Comparison of ENCODE assay signal across 1 cellular context in genomic region chr10:34766811-34767516, GRCh38.
TF ChIP-seq lines count a peak whose summit lies in the region.

No MANE protein-coding gene starts in this region.

TF ChIP-seq in H1, 55 proteins besides CTCF, POLR2A, EP300 and RAD21:
- TF ChIP-seq RFX5 (IDR thresholded peaks at IDR 0.05; ENCODE audit: borderline replicate concordance, low read depth, low read length) (no peak), NANOG (IDR thresholded peaks at IDR 0.05; ENCODE audit: insufficient read depth, low read depth, low read length, poor library complexity, severe bottlenecking) (no peak), POU5F1 (IDR thresholded peaks at IDR 0.05; ENCODE audit: low read depth, low read length) (no peak), POLR2AphosphoS5 (IDR thresholded peaks at IDR 0.05; ENCODE audit: low read depth, low read length) (no peak), CBX5 (IDR thresholded peaks at IDR 0.05; ENCODE audit: low read depth, low read length) (no peak), BRCA1 (IDR thresholded peaks at IDR 0.05; ENCODE audit: low read depth, low read length) (no peak)
